ENCODE assay signal across 30 cellular contexts in the genomic region with DNA sequence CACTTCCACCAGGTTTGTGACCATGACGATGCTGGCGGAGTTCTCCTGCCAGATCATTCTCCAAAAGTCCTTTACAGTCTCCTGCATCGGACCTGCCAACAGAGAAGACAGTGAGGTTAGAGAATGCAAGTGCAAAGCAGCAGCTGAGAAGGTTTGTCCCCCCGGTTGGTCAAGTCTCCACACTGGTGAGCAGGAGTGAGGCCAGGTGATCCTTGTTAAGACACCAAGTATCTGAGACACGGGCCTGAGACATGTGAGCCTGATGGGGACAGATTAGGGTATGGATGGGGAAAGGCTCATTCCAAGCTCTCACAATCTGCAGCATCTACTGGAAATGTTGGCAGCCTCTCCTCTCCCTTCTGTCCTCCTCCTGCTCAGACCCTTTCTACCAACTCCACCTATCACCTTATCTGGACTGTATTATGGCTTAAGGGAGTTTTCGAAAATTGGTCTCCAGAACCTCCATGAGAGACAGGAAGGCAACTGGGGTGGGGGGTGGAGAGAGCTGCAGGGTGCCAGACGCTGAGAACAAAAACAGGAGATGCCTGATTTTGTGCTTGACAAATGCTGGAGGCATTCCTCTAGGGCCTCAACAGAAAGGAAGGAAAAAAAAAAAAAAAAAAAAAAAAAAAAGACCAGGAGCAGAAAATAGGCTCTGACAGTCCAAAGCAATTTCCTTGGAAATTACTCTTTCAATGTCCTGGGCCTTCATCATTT.
"Had no signal": no experiment of that assay in that cellular context is flagged by ENCODE, and none has a peak within 500 bp of the region (broad histone marks: within the 10 kb centered on the region; RNA-seq: fewer than 3 reads in every experiment).

No MANE protein-coding gene starts in this region.

- DNase-seq: activated CD4-positive, alpha-beta T cell treated with anti-CD3 and anti-CD28 coated beads, Interleukin-2, amount 10 ng/mL, durations not matched to agents 24 days and 14 days; activated CD4-positive, alpha-beta T cell treated with anti-CD3 and anti-CD28 coated beads, Interleukin-2, amount 50 U/mL, for 4 hours; activated CD4-positive, CD25-positive, alpha-beta regulatory T cell; activated CD8-positive, alpha-beta T cell treated with anti-CD3 and anti-CD28 coated beads for 36 hours; activated gamma-delta T cell; activated naive CD4-positive, alpha-beta T cell treated with Interleukin-2 at 50 U/mL for 16 hours; activated naive CD8-positive, alpha-beta T cell treated with anti-CD3 and anti-CD28 coated beads, Interleukin-2, amount 10 ng/mL, durations not matched to agents 7 days and 5 days; activated T-cell treated with anti-CD3 and anti-CD28 coated beads, Interleukin-2, amount 50 U/mL, for 1 hour; body of pancreas; caudate nucleus; Karpas-422; KBM-7; NCI-H1105 treated with DMSO at 0.1 percent for 48 hours; NCI-H1436; NCI-H1694; NCI-H1930; NCI-H2081 treated with DMSO at 0.1 percent for 48 hours; NCI-H345; NCI-H524 treated with DMSO at 0.1 percent for 48 hours; PC-3; Right ventricle myocardium superior; SW 1271; T-helper 1 cell; T-helper 2 cell; T-helper 9 cell had no signal

- H3K4me1 Mint-ChIP-seq: activated CD4-positive, alpha-beta T cell treated with anti-CD3 and anti-CD28 coated beads, Interleukin-2, amount 10 ng/mL, durations not matched to agents 24 days and 14 days; activated naive CD4-positive, alpha-beta T cell treated with anti-CD3 and anti-CD28 coated beads, Interleukin-2, amount 50 U/mL, for 24 hours; activated naive CD8-positive, alpha-beta T cell treated with anti-CD3 and anti-CD28 coated beads, Interleukin-2, amount 10 ng/mL, durations not matched to agents 7 days and 5 days had no signal

- H3K36me3 Mint-ChIP-seq: activated naive CD4-positive, alpha-beta T cell treated with anti-CD3 and anti-CD28 coated beads, Interleukin-2, amount 50 U/mL, for 24 hours; activated naive CD8-positive, alpha-beta T cell treated with anti-CD3 and anti-CD28 coated beads, Interleukin-2, amount 10 ng/mL, durations not matched to agents 7 days and 5 days had no signal

- H3K9me3 Mint-ChIP-seq: activated CD8-positive, alpha-beta T cell treated with anti-CD3 and anti-CD28 coated beads for 36 hours; activated naive CD4-positive, alpha-beta T cell treated with anti-CD3 and anti-CD28 coated beads, Interleukin-2, amount 50 U/mL, for 24 hours; activated naive CD8-positive, alpha-beta T cell treated with anti-CD3 and anti-CD28 coated beads, Interleukin-2, amount 10 ng/mL, durations not matched to agents 7 days and 5 days; activated T-helper 2 cell treated with anti-CD3 and anti-CD28 coated beads, Interferon-gamma antibody, Interleukin-2, Interleukin-4, amounts not matched to agents 10 μg/mL and 5 μg/mL and 100 μg/mL, durations not matched to agents 14 hours and 24 hours and 36 hours had no signal

- H3K4me3 ChIP-seq: body of pancreas, breast epithelium had no signal

- H3K27ac ChIP-seq: body of pancreas, breast epithelium, RWPE1, VCaP had no signal

- H3K36me3 ChIP-seq: breast epithelium had no signal

- H3K27me3 Mint-ChIP-seq: activated CD4-positive, alpha-beta T cell treated with anti-CD3 and anti-CD28 coated beads, Interleukin-2, amount 10 ng/mL, durations not matched to agents 24 days and 14 days; activated naive CD8-positive, alpha-beta T cell treated with anti-CD3 and anti-CD28 coated beads, Interleukin-2, amount 10 ng/mL, durations not matched to agents 7 days and 5 days had no signal

- H3K27me3 ChIP-seq: body of pancreas, breast epithelium had no signal

- H3K4me1 ChIP-seq: body of pancreas, breast epithelium had no signal

- H3K27ac Mint-ChIP-seq: activated CD4-positive, alpha-beta T cell treated with anti-CD3 and anti-CD28 coated beads, Interleukin-2, amount 10 ng/mL, durations not matched to agents 24 days and 14 days; activated CD8-positive, alpha-beta T cell treated with anti-CD3 and anti-CD28 coated beads for 36 hours; activated naive CD4-positive, alpha-beta T cell treated with anti-CD3 and anti-CD28 coated beads, Interleukin-2, amount 50 U/mL, for 24 hours; activated naive CD8-positive, alpha-beta T cell treated with anti-CD3 and anti-CD28 coated beads, Interleukin-2, amount 10 ng/mL, durations not matched to agents 7 days and 5 days; activated T-helper 2 cell treated with anti-CD3 and anti-CD28 coated beads, Interferon-gamma antibody, Interleukin-2, Interleukin-4, amounts not matched to agents 10 μg/mL and 5 μg/mL and 100 μg/mL, durations not matched to agents 14 hours and 24 hours and 36 hours had no signal

- H3K9me3 ChIP-seq: body of pancreas, breast epithelium had no signal

- H3K4me3 Mint-ChIP-seq: activated CD4-positive, alpha-beta T cell treated with anti-CD3 and anti-CD28 coated beads, Interleukin-2, amount 10 ng/mL, durations not matched to agents 24 days and 14 days; activated CD8-positive, alpha-beta T cell treated with anti-CD3 and anti-CD28 coated beads for 36 hours; activated naive CD4-positive, alpha-beta T cell treated with anti-CD3 and anti-CD28 coated beads, Interleukin-2, amount 50 U/mL, for 24 hours; activated naive CD8-positive, alpha-beta T cell treated with anti-CD3 and anti-CD28 coated beads, Interleukin-2, amount 10 ng/mL, durations not matched to agents 7 days and 5 days had no signal

- ATAC-seq: activated CD8-positive, alpha-beta T cell treated with anti-CD3 and anti-CD28 coated beads for 36 hours; body of pancreas; PC-3 had no signal
